In genomic region chr11:747176-748006, GRCh38 we compare ENCODE assay signal across 1 cellular context.
TF ChIP-seq lines count a peak whose summit lies in the region.

TALDO1 (plus strand) TSS chr11:747464; CDS start chr11:747482, 18 bp downstream.

TF ChIP-seq in K562, 482 proteins besides CTCF, POLR2A, EP300 and RAD21 (continued from another document and continues in another):
- TF ChIP-seq RREB1 (CRISPR knock-in tag; IDR thresholded peaks at IDR 0.05) (0 out of 2 replicates have a peak, but pooled peaks have one; percentile 18), SIN3A (IDR thresholded peaks at IDR 0.05; ENCODE audit: borderline replicate concordance in 2 of 2, control insufficient read depth in 1 of 2, low read depth in 2 of 2, low read length in 2 of 2) (peak in 1 of 2 experiments; percentile 57; a peak in 1 of 4 replicates), MNT (conservative IDR thresholded peaks at IDR 0.05) (no peak), RAD51 (IDR thresholded peaks at IDR 0.05; ENCODE audit: borderline replicate concordance, low read depth) (no peak), TGIF2 (CRISPR knock-in tag; IDR thresholded peaks at IDR 0.05) (peak; percentile 91; the same call in 1 of the 2 replicates), ZNF444 (CRISPR knock-in tag; IDR thresholded peaks at IDR 0.05) (no peak), ZNF561 (CRISPR knock-in tag; conservative IDR thresholded peaks at IDR 0.05) (no peak), SOX6 (IDR thresholded peaks at IDR 0.05) (0 out of 2 replicates have a peak, but pooled peaks have one; percentile 21), RBM25 (IDR thresholded peaks at IDR 0.05; ENCODE audit: low read depth, low read length, severe bottlenecking) (peak; percentile 81), THAP7 (CRISPR knock-in tag; IDR thresholded peaks at IDR 0.05) (peak; percentile 62; the same call in 1 of the 2 replicates), SAP30 (IDR thresholded peaks at IDR 0.05; ENCODE audit: borderline replicate concordance, insufficient read depth, low read depth, low read length, poor library complexity, severe bottlenecking) (peak; percentile 43), CHCHD3 (CRISPR knock-in tag; IDR thresholded peaks at IDR 0.05) (no peak), NEUROD1 (IDR thresholded peaks at IDR 0.05; ENCODE audit: borderline replicate concordance, low read depth, low read length, partially characterized antibody) (no peak), MEIS2 (IDR thresholded peaks at IDR 0.05; ENCODE audit: partially characterized antibody) (peak; percentile 64), HNRNPL (IDR thresholded peaks at IDR 0.05; ENCODE audit: low read depth, low read length) (no peak), HMGN3 (IDR thresholded peaks at IDR 0.05; ENCODE audit: borderline replicate concordance, extremely low read depth, insufficient read length, low read depth, low read length) (peak; percentile 62), POLR2G (IDR thresholded peaks at IDR 0.05; ENCODE audit: low read depth, low read length) (peak; percentile 95), ESRRA (IDR thresholded peaks at IDR 0.05; ENCODE audit: borderline replicate concordance, low read depth) (peak; percentile 30; the same call in 1 of the 2 replicates), ZKSCAN3 (CRISPR knock-in tag; IDR thresholded peaks at IDR 0.05) (no peak), HDAC8 (tag; IDR thresholded peaks at IDR 0.05) (no peak), KLF1 (tag; IDR thresholded peaks at IDR 0.05) (peak; percentile 76), RFX7 (CRISPR knock-in tag; IDR thresholded peaks at IDR 0.05) (no peak), FIP1L1 (IDR thresholded peaks at IDR 0.05; ENCODE audit: low read depth, low read length, poor library complexity, severe bottlenecking) (peak; percentile 91), RBM17 (IDR thresholded peaks at IDR 0.05; ENCODE audit: borderline replicate concordance, low read depth, low read length) (no peak), MAFF (IDR thresholded peaks at IDR 0.05; ENCODE audit: low read length) (no peak), BHLHE40 (IDR thresholded peaks at IDR 0.05; ENCODE audit: low read length) (no peak), BRCA1 (IDR thresholded peaks at IDR 0.05) (no peak), BRCA1 (CRISPR knock-in tag; IDR thresholded peaks at IDR 0.05) (0 out of 2 replicates have a peak, but pooled peaks have one; percentile 39), MTA3 (IDR thresholded peaks at IDR 0.05; ENCODE audit: borderline replicate concordance) (peak; percentile 88), POLR2B (IDR thresholded peaks at IDR 0.05; ENCODE audit: low read depth, partially characterized antibody) (peak; percentile 85), JUN (IDR thresholded peaks at IDR 0.05; ENCODE audit: borderline replicate concordance, low read depth, low read length) (no peak), JUN (CRISPR knock-in tag; IDR thresholded peaks at IDR 0.05; ENCODE audit: borderline replicate concordance) (0 out of 2 replicates have a peak, but pooled peaks have one; percentile 36), ZNF639 (CRISPR knock-in tag; conservative IDR thresholded peaks at IDR 0.05 in 1 of 2, IDR thresholded peaks at IDR 0.05 in 1 of 2) (peak in 1 of 2 experiments; percentile 55; a peak in 1 of 4 replicates), ZNF695 (CRISPR knock-in tag; IDR thresholded peaks at IDR 0.05) (no peak), ZNF609 (CRISPR knock-in tag; IDR thresholded peaks at IDR 0.05; ENCODE audit: borderline replicate concordance) (peak; percentile 49; the same call in 1 of the 2 replicates), TAF15 (IDR thresholded peaks at IDR 0.05; ENCODE audit: low read depth, low read length) (no peak), MECOM (CRISPR knock-in tag; IDR thresholded peaks at IDR 0.05) (no peak), HDAC1 (IDR thresholded peaks at IDR 0.05) (peak in 1 of 2 experiments; percentile 68; a peak in 1 of 4 replicates), POLR2AphosphoS2 (IDR thresholded peaks at IDR 0.05; ENCODE audit: low read length) (peak; percentile 55; the same call in 1 of the 2 replicates), MCM7 (IDR thresholded peaks at IDR 0.05) (no peak), VEZF1 (CRISPR knock-in tag; IDR thresholded peaks at IDR 0.05) (peak; percentile 62)
- TF ChIP-seq, protein P1, sequence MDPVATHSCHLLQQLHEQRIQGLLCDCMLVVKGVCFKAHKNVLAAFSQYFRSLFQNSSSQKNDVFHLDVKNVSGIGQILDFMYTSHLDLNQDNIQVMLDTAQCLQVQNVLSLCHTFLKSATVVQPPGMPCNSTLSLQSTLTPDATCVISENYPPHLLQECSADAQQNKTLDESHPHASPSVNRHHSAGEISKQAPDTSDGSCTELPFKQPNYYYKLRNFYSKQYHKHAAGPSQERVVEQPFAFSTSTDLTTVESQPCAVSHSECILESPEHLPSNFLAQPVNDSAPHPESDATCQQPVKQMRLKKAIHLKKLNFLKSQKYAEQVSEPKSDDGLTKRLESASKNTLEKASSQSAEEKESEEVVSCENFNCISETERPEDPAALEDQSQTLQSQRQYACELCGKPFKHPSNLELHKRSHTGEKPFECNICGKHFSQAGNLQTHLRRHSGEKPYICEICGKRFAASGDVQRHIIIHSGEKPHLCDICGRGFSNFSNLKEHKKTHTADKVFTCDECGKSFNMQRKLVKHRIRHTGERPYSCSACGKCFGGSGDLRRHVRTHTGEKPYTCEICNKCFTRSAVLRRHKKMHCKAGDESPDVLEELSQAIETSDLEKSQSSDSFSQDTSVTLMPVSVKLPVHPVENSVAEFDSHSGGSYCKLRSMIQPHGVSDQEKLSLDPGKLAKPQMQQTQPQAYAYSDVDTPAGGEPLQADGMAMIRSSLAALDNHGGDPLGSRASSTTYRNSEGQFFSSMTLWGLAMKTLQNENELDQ (CRISPR knock-in tag; IDR thresholded peaks at IDR 0.05; ENCODE audit: borderline replicate concordance): no peak
- TF ChIP-seq, protein P2, sequence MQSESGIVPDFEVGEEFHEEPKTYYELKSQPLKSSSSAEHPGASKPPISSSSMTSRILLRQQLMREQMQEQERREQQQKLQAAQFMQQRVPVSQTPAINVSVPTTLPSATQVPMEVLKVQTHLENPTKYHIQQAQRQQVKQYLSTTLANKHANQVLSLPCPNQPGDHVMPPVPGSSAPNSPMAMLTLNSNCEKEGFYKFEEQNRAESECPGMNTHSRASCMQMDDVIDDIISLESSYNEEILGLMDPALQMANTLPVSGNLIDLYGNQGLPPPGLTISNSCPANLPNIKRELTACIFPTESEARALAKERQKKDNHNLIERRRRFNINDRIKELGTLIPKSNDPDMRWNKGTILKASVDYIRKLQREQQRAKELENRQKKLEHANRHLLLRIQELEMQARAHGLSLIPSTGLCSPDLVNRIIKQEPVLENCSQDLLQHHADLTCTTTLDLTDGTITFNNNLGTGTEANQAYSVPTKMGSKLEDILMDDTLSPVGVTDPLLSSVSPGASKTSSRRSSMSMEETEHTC (IDR thresholded peaks at IDR 0.05): no peak
